22 cellular contexts compared by ENCODE assay signal in genomic region chr14:28254768-28255167, GRCh38.
"Had no signal": no experiment of that assay in that cellular context is flagged by ENCODE, and none has a peak within 500 bp of the region (broad histone marks: within the 10 kb centered on the region; RNA-seq: fewer than 3 reads in every experiment).

No MANE protein-coding gene starts in this region.

- H3K9me3 ChIP-seq: gastrocnemius medialis, prostate gland, right atrium auricular region, testis, tibial artery had no signal

- H3K4me1 ChIP-seq: gastrocnemius medialis, prostate gland, right atrium auricular region, testis, tibial artery had no signal

- ATAC-seq: effector memory CD8-positive, alpha-beta T cell; gastrocnemius medialis; left lobe of liver; naive thymus-derived CD4-positive, alpha-beta T cell; sciatic nerve; stimulated activated memory B cell treated with anti-CD40 and anti-IgM and Interleukin-4, amounts not matched to agents 10 μg/mL and 1 μg/mL and 100 μg/mL, for 72 hours; stimulated activated naive CD8-positive, alpha-beta T cell treated with anti-CD3 and anti-CD28 coated beads, Interleukin-15, Interleukin-2, amounts not matched to agents 100 U/mL and 50 U/mL, for 24 hours had no signal

- H3K36me3 ChIP-seq: gastrocnemius medialis, prostate gland, right atrium auricular region, tibial artery had no signal

- H3K27ac ChIP-seq: gastrocnemius medialis, prostate gland, right atrium auricular region, testis, tibial artery had no signal

- FAIRE-seq: endometrium, kidney had no signal

- H3K27me3 ChIP-seq: gastrocnemius medialis, right atrium auricular region, testis, tibial artery had no signal

- DNase-seq: cerebellar nuclear complex; cortex of kidney; effector memory CD8-positive, alpha-beta T cell; gastrocnemius medialis; head of caudate nucleus; kidney; mesendoderm; midbrain; naive thymus-derived CD4-positive, alpha-beta T cell; nephron progenitor cell; nucleus accumbens; stimulated activated CD4-positive, alpha-beta T cell treated with anti-CD3 and anti-CD28 coated beads, Interleukin-4, amount 100 ng/mL, for 4 hours; stimulated activated naive CD8-positive, alpha-beta T cell treated with anti-CD3 and anti-CD28 coated beads, Interleukin-15, Interleukin-2, amounts not matched to agents 100 U/mL and 50 U/mL, for 24 hours; substantia nigra; testis; tibial artery had no signal

- H3K4me3 ChIP-seq: gastrocnemius medialis, prostate gland, right atrium auricular region, testis, tibial artery had no signal
